ENCODE assay signal across 8 cellular contexts in the genomic region with DNA sequence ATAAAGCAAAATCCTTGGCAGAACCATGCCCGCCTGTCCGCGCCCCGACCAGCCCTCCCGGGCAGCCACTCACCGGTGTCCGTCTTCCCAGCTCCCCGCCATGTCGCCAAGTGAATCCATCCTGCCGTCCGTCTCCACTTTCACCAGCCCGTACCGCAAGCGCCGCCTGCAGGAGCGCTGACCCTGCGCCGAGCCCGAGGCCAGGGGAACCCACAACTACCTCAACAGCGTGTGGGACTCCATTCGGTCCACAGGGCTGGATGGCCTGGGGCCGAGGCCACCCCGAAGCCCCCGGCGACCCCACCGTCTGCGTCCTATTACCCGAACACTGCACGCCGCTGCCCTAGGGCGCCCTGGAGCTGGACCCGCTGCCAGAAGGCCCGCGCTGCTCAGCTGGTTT.
A peak's percentile ranks its signal among the peaks of the same experiment; 100 is the strongest.
DNase-seq lines count a peak whose midpoint lies in the region; ATAC-seq, FAIRE-seq and TF ChIP-seq lines count a peak whose summit lies in the region.
"Not testable (repeated sequence)": the region's sequence is repeated elsewhere in the genome, so short reads cannot be mapped to it uniquely, and the experiment has no call there.

No MANE protein-coding gene starts in this region.

- not testable (repeated sequence) for DNase-seq in AG04449 (ENCODE audit: low read depth, low spot score); GM12878 (ENCODE audit: low read depth, low spot score)
- DNase-seq in WTC11 (ENCODE audit: low spot score) (peak; percentile 75), foreskin melanocyte (peak; percentile 0), lower lobe of right lung (peak; percentile 78), skeletal muscle cell (ENCODE audit: low read depth) (peak; percentile 0)

- not testable (repeated sequence) for TF ChIP-seq POLR2A in GM12878 (IDR thresholded peaks at IDR 0.05; ENCODE audit: low read depth, low read length)

- in situ Hi-C loops in GM12878 (cut with MboI), result not testable (repeated sequence)

- ATAC-seq in GM18909 (IDR thresholded peaks at IDR 0.05; ENCODE audit: poor library complexity, unreplicated experiment) (peak; percentile 66), HG03378 (IDR thresholded peaks at IDR 0.05; ENCODE audit: unreplicated experiment) (peak; percentile 68), WTC11 (peak; percentile 72), GM12878 (peak; percentile 90), lower lobe of right lung (peak; percentile 92 to 93)

- not testable (repeated sequence) for TF ChIP-seq EP300 in GM12878 (IDR thresholded peaks at IDR 0.05; ENCODE audit: borderline replicate concordance in 1 of 2, control insufficient read depth in 1 of 2, low read depth in 2 of 2, low read length in 2 of 2)

- H3K27me3 Mint-ChIP-seq in WTC11 (ENCODE audit: low read depth), result not testable (repeated sequence)

- H3K9me3 ChIP-seq in GM12878 (replicated peaks; ENCODE audit: control insufficient read depth, insufficient read depth, low read length); lower lobe of right lung: not testable (repeated sequence)

- H3K27ac ChIP-seq in GM12878 (ENCODE audit: control insufficient read depth, insufficient read depth); lower lobe of right lung: not testable (repeated sequence)

- not testable (repeated sequence) for H3K27ac Mint-ChIP-seq in WTC11

- peak overlapping the region; percentile 64; the same call in 1 of the 2 replicates for H3K4me2 ChIP-seq in GM12878 (ENCODE audit: control insufficient read depth, insufficient read depth)

- not testable (repeated sequence) for H3K36me3 Mint-ChIP-seq in WTC11

- H3K79me2 ChIP-seq in GM12878 (ENCODE audit: control insufficient read depth, insufficient read depth, low read length), result not testable (repeated sequence)

- CTCF ChIA-PET in AG04449 (lab: Yijun Ruan, JAX), result not testable (repeated sequence)
- CTCF ChIA-PET in WTC11 (lab: Charles Lee), result interaction anchor here (0.8 to 1.2 kb wide), 2 partner anchors 51 to 55 kb away, joined by 3 to 4 read pairs; no protein-coding TSS in a partner anchor
- CTCF ChIA-PET in GM12878 (lab: Yijun Ruan, JAX), result interaction anchor here (0.7 to 0.9 kb wide), 3 partner anchors 55 to 75 kb away, joined by 3 to 4 read pairs (median 3); no protein-coding TSS in a partner anchor

- not testable (repeated sequence) for H3K4me1 ChIP-seq in GM12878 (ENCODE audit: control insufficient read depth, insufficient read depth, low read length); lower lobe of right lung

- H3K9ac ChIP-seq in GM12878 (ENCODE audit: control insufficient read depth, insufficient read depth, low read length), result not testable (repeated sequence)

- TF ChIP-seq CTCF in AG04449 (IDR thresholded peaks at IDR 0.05; ENCODE audit: insufficient read depth, low read length, missing control alignments) (peak; percentile 12), GM12878 (IDR thresholded peaks at IDR 0.05 in 2 of 3, conservative IDR thresholded peaks at IDR 0.05 in 1 of 3; ENCODE audit: control insufficient read depth in 2 of 3, extremely low read depth in 1 of 3, insufficient read depth in 1 of 3, low read depth in 3 of 3, low read length in 3 of 3) (peak; percentile 14 to 41 (median 30); a peak in 4 of 6 replicates), lower lobe of right lung (IDR thresholded peaks at IDR 0.05) (peak; percentile 44)
- TF ChIP-seq CTCF in WTC11 (IDR thresholded peaks at IDR 0.05), result not testable (repeated sequence)

- POLR2A ChIA-PET in AG04449 (lab: Yijun Ruan, JAX); GM12878 (lab: Charles Lee): not testable (repeated sequence)
- POLR2A ChIA-PET in WTC11 (lab: Charles Lee), result interaction anchor here (0.9 kb wide), 1 partner anchor 54 kb away, joined by 3 read pairs; no protein-coding TSS in a partner anchor

- not testable (repeated sequence) for FAIRE-seq in GM12878 (lab: Jason Lieb, UNC)

- H3K4me1 Mint-ChIP-seq in WTC11, result not testable (repeated sequence)

- peak overlapping the region; percentile 33 for H2AFZ ChIP-seq in GM12878 (ENCODE audit: control insufficient read depth, low read depth, low read length)

- not testable (repeated sequence) for H3K9me3 Mint-ChIP-seq in WTC11

- H3K36me3 ChIP-seq in GM12878 (ENCODE audit: control insufficient read depth in 2 of 2, insufficient read depth in 2 of 2, low read length in 1 of 2); lower lobe of right lung: not testable (repeated sequence)

- H3K27me3 ChIP-seq in GM12878 (replicated peaks in 1 of 2; ENCODE audit: control insufficient read depth in 2 of 2, insufficient read depth in 2 of 2, low read length in 1 of 2); lower lobe of right lung (ENCODE audit: low read depth): not testable (repeated sequence)

- H4K20me1 ChIP-seq in GM12878 (ENCODE audit: control insufficient read depth, insufficient read depth), result not testable (repeated sequence)

- intact Hi-C loops in GM12878 (cut with micrococcal nuclease; ENCODE audit: unreplicated experiment), result loop anchor here (10.0 kb wide), 1 partner anchor 53 kb away; no protein-coding TSS in a partner anchor
- intact Hi-C loops in lower lobe of right lung (cut with DNase I), result not testable (repeated sequence)

- TF ChIP-seq RAD21 in GM12878 (IDR thresholded peaks at IDR 0.05; ENCODE audit: insufficient read depth, low read depth, low read length), result peak; percentile 46; the same call in 1 of the 2 replicates

- RAD21 ChIA-PET in GM12878 (lab: Charles Lee; ENCODE audit: unreplicated experiment), result not testable (repeated sequence)

- H3K4me3 ChIP-seq in AG04449 (ENCODE audit: low read depth, low read length), result not testable (repeated sequence)
- H3K4me3 ChIP-seq in GM12878 (peak overlapping the region; percentile 49), lower lobe of right lung (peak overlapping the region; percentile 41), skeletal muscle cell (ENCODE audit: low read depth, low read length) (peak overlapping the region; percentile 6)

- peak overlapping the region; percentile 93 for H3K4me3 Mint-ChIP-seq in WTC11

- SMC1A ChIA-PET in GM12878 (lab: Charles Lee; ENCODE audit: uncharacterized antibody, unreplicated experiment), result not testable (repeated sequence)

- under 1% methylated on average over 21 of the region's 34 CpGs for WGBS in GM12878 (ENCODE audit: insufficient coverage, insufficient replicate concordance, low lambda C conversion rate, missing lambda C conversion rate)

- not testable (repeated sequence) for BruUV-seq in GM12878 (replicated peaks; lab: Mats Ljungman, UMichigan)
